20 cellular contexts compared by ENCODE assay signal in the genomic region with DNA sequence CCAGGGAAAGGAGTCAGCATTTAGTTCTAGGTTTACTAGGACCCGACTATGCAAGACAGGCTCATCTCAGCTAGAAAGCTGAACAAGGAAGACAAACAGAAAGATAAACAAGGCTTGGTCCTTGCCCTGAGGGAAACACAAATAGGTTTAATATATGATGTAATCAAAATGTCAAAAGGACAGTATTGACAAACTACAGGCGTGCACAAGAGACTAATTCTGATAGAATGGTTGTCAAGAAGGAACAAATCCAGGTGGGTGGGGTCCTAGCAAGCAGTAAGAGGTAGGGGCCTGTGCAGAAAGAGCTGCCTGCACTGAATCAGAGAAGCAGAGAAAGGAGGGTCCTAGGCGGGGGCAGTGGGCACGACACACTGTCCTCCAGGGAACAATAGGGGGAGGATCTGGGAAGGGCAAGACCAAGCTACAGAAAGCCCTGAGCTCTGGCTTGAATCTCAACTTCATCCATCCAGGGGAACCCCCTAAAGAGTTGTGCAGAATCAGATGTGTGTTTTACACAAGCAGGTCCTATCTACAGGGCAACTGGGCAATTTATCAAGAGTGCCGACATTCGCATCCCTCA. TPM values are rescaled to one million over a fixed set of nuclear protein-coding genes. Genes with fewer than 3 reads are reported as not detected.
DNase-seq lines count a peak whose midpoint lies in the region; ATAC-seq and TF ChIP-seq lines count a peak whose summit lies in the region.
"Had no signal": no experiment of that assay in that cellular context is flagged by ENCODE, and none has a peak within 500 bp of the region (broad histone marks: within the 10 kb centered on the region; RNA-seq: fewer than 3 reads in every experiment).

No MANE protein-coding gene starts in this region.

- DNase-seq in activated CD8-positive, alpha-beta T cell treated with anti-CD3 and anti-CD28 coated beads, Interleukin-2, amount 10 ng/mL, durations not matched to agents 7 days and 5 days = no peak
- no peak for DNase-seq in activated CD8-positive, alpha-beta T cell treated with anti-CD3 and anti-CD28 coated beads for 36 hours
- peak; percentile 49 for DNase-seq in NCI-H2029 treated with DMSO at 0.1 percent for 48 hours (lab: John Stamatoyannopoulos, UW)
- peak; percentile 61 for DNase-seq in fibroblast of villous mesenchyme (ENCODE audit: low read depth)
- no peak for DNase-seq in type B pancreatic cell (ENCODE audit: extremely low spot score, unreplicated experiment)
- DNase-seq in HFFc6 = no peak
- no peak for DNase-seq in chondrocyte (ENCODE audit: low spot score)
- DNase-seq: activated CD4-positive, alpha-beta T cell treated with anti-CD3 and anti-CD28 coated beads for 1 hour; activated effector memory CD4-positive, alpha-beta T cell treated with Interleukin-2 at 50 U/mL for 16 hours; DMS 273 treated with DMSO at 0.1 percent for 48 hours; foreskin melanocyte; hippocampal formation; NCI-H1048; NCI-H2107; NCI-H510A; nucleus accumbens; stimulated activated CD4-positive, alpha-beta T cell treated with anti-CD3 and anti-CD28 coated beads, Interleukin-12 subunit alpha, Interleukin-12 subunit beta, amount 100 ng/mL, for 4 hours had no signal

- intact Hi-C loops in activated CD8-positive, alpha-beta T cell treated with anti-CD3 and anti-CD28 coated beads for 36 hours (cut with micrococcal nuclease) = no loop called here

- POLR2A ChIA-PET in activated CD8-positive, alpha-beta T cell treated with anti-CD3 and anti-CD28 coated beads, Interleukin-2, amount 10 ng/mL, durations not matched to agents 7 days and 5 days (lab: Charles Lee) = no interaction called here
- POLR2A ChIA-PET in activated CD8-positive, alpha-beta T cell treated with anti-CD3 and anti-CD28 coated beads for 36 hours (lab: Charles Lee) = interaction anchor here (1.1 kb wide), 1 partner anchor 17 kb away, joined by 3 read pairs; no protein-coding TSS in a partner anchor

- no peak overlapping the region for H3K4me3 ChIP-seq in fibroblast of villous mesenchyme (ENCODE audit: low read depth, low read length)
- H3K4me3 ChIP-seq: BLaER1 treated with 17β-estradiol and CSF1 and Interleukin-3, amounts not matched to agents 10 nM and 100 nM; vagina had no signal

- CTCF ChIA-PET in activated CD8-positive, alpha-beta T cell treated with anti-CD3 and anti-CD28 coated beads, Interleukin-2, amount 10 ng/mL, durations not matched to agents 7 days and 5 days (lab: Charles Lee) = interaction anchor here (1.5 kb wide), 1 partner anchor 13 kb away, joined by 4 read pairs; no protein-coding TSS in a partner anchor
- CTCF ChIA-PET in activated CD8-positive, alpha-beta T cell treated with anti-CD3 and anti-CD28 coated beads for 36 hours (lab: Charles Lee) = no interaction called here

- H3K4me3 Mint-ChIP-seq in activated CD8-positive, alpha-beta T cell treated with anti-CD3 and anti-CD28 coated beads, Interleukin-2, amount 10 ng/mL, durations not matched to agents 7 days and 5 days = no peak overlapping the region
- H3K4me3 Mint-ChIP-seq in activated CD8-positive, alpha-beta T cell treated with anti-CD3 and anti-CD28 coated beads for 36 hours = no peak overlapping the region
- H3K4me3 Mint-ChIP-seq in type B pancreatic cell = peak overlapping the region; percentile 8
- H3K4me3 Mint-ChIP-seq in HFFc6 = no peak overlapping the region
- H3K4me3 Mint-ChIP-seq in chondrocyte (ENCODE audit: unreplicated experiment) = no peak overlapping the region

- no peak for TF ChIP-seq CTCF in activated CD8-positive, alpha-beta T cell treated with anti-CD3 and anti-CD28 coated beads for 36 hours (IDR thresholded peaks at IDR 0.05)
- no peak for TF ChIP-seq CTCF in fibroblast of villous mesenchyme (IDR thresholded peaks at IDR 0.05; ENCODE audit: insufficient read depth, low read depth, low read length)
- TF ChIP-seq CTCF in type B pancreatic cell (conservative IDR thresholded peaks at IDR 0.05) = no peak
- TF ChIP-seq CTCF in HFFc6 (IDR thresholded peaks at IDR 0.05) = no peak
- no peak for TF ChIP-seq CTCF in chondrocyte (IDR thresholded peaks at IDR 0.05)

- no peak for ATAC-seq in activated CD8-positive, alpha-beta T cell treated with anti-CD3 and anti-CD28 coated beads, Interleukin-2, amount 10 ng/mL, durations not matched to agents 7 days and 5 days
- no peak for ATAC-seq in activated CD8-positive, alpha-beta T cell treated with anti-CD3 and anti-CD28 coated beads for 36 hours
- no peak for ATAC-seq in HG02852 (IDR thresholded peaks at IDR 0.05; ENCODE audit: unreplicated experiment)

- peak overlapping the region; percentile 22 for H3K27ac Mint-ChIP-seq in activated CD8-positive, alpha-beta T cell treated with anti-CD3 and anti-CD28 coated beads, Interleukin-2, amount 10 ng/mL, durations not matched to agents 7 days and 5 days
- no peak overlapping the region for H3K27ac Mint-ChIP-seq in activated CD8-positive, alpha-beta T cell treated with anti-CD3 and anti-CD28 coated beads for 36 hours
- H3K27ac Mint-ChIP-seq in type B pancreatic cell = peak overlapping the region; percentile 60
- H3K27ac Mint-ChIP-seq in HFFc6 = no peak overlapping the region
- H3K27ac Mint-ChIP-seq in chondrocyte (ENCODE audit: unreplicated experiment) = no peak overlapping the region

- H3K9me3 Mint-ChIP-seq in activated CD8-positive, alpha-beta T cell treated with anti-CD3 and anti-CD28 coated beads, Interleukin-2, amount 10 ng/mL, durations not matched to agents 7 days and 5 days (ENCODE audit: insufficient read depth) = no peaks in the 10 kb centered on the region
- no peaks in the 10 kb centered on the region for H3K9me3 Mint-ChIP-seq in activated CD8-positive, alpha-beta T cell treated with anti-CD3 and anti-CD28 coated beads for 36 hours
- H3K9me3 Mint-ChIP-seq in type B pancreatic cell = peaks cover 13% of the 10 kb centered on the region
- H3K9me3 Mint-ChIP-seq in HFFc6 = no peaks in the 10 kb centered on the region
- no peaks in the 10 kb centered on the region for H3K9me3 Mint-ChIP-seq in chondrocyte (ENCODE audit: low read depth)

- H3K36me3 Mint-ChIP-seq in activated CD8-positive, alpha-beta T cell treated with anti-CD3 and anti-CD28 coated beads, Interleukin-2, amount 10 ng/mL, durations not matched to agents 7 days and 5 days (ENCODE audit: low read depth) = peaks cover 78% of the 10 kb centered on the region
- H3K36me3 Mint-ChIP-seq in activated CD8-positive, alpha-beta T cell treated with anti-CD3 and anti-CD28 coated beads for 36 hours (ENCODE audit: low read depth) = peaks cover 82% of the 10 kb centered on the region
- H3K36me3 Mint-ChIP-seq in type B pancreatic cell = peaks cover 26% of the 10 kb centered on the region
- peaks cover 52% of the 10 kb centered on the region for H3K36me3 Mint-ChIP-seq in HFFc6 (ENCODE audit: low read depth)
- peaks cover 25% of the 10 kb centered on the region for H3K36me3 Mint-ChIP-seq in chondrocyte (ENCODE audit: low read depth)

- no peaks in the 10 kb centered on the region for H3K27me3 Mint-ChIP-seq in activated CD8-positive, alpha-beta T cell treated with anti-CD3 and anti-CD28 coated beads, Interleukin-2, amount 10 ng/mL, durations not matched to agents 7 days and 5 days (ENCODE audit: low read depth)
- no peaks in the 10 kb centered on the region for H3K27me3 Mint-ChIP-seq in activated CD8-positive, alpha-beta T cell treated with anti-CD3 and anti-CD28 coated beads for 36 hours
- H3K27me3 Mint-ChIP-seq in type B pancreatic cell (peaks cover 38% of the 10 kb centered on the region), HFFc6 (ENCODE audit: insufficient read depth) (peaks cover 2% of the 10 kb centered on the region), chondrocyte (ENCODE audit: low read depth) (no peaks in the 10 kb centered on the region)

- H3K4me1 Mint-ChIP-seq in activated CD8-positive, alpha-beta T cell treated with anti-CD3 and anti-CD28 coated beads, Interleukin-2, amount 10 ng/mL, durations not matched to agents 7 days and 5 days (ENCODE audit: low read depth) = peaks cover 37% of the 10 kb centered on the region
- H3K4me1 Mint-ChIP-seq in activated CD8-positive, alpha-beta T cell treated with anti-CD3 and anti-CD28 coated beads for 36 hours (ENCODE audit: low read depth) = peaks cover 47% of the 10 kb centered on the region
- peaks cover 18% of the 10 kb centered on the region for H3K4me1 Mint-ChIP-seq in type B pancreatic cell (ENCODE audit: unreplicated experiment)
- peaks cover 30% of the 10 kb centered on the region for H3K4me1 Mint-ChIP-seq in HFFc6 (ENCODE audit: low read depth)
- H3K4me1 Mint-ChIP-seq in chondrocyte (ENCODE audit: low read depth) = peaks cover 32% of the 10 kb centered on the region

RNA-seq across cellular contexts. Expression of a gene that starts 23.3 kb away (rescaled TPM):
- 10 to 100 TPM; 59.9 to 63.4 TPM for total RNA-seq in activated CD8-positive, alpha-beta T cell treated with anti-CD3 and anti-CD28 coated beads, Interleukin-2, amount 10 ng/mL, durations not matched to agents 7 days and 5 days
- total RNA-seq in activated CD8-positive, alpha-beta T cell treated with anti-CD3 and anti-CD28 coated beads for 36 hours = 100 to 1,000 TPM; 113 to 125 TPM
- total RNA-seq in fibroblast of villous mesenchyme (73.0 and 74.7 TPM in 2 replicates), type B pancreatic cell (ENCODE audit: low replicate concordance) (9.8 and 18.3 TPM in 2 replicates), chondrocyte (53.3 to 54.9 TPM (median 53.4 TPM) in 3 replicates)
- 10 to 100 TPM; 53.4 to 62.4 (median 57.4) TPM for total RNA-seq in HFFc6 (2021; fragmentation: NEBNext Ultra II Directional; extraction: Animal tissue kit (Norgen Biotek cat#: 25700))

Comparison
In these comparisons a context has a peak if more than half of its experiments do, and no peak if none do; other contexts are left out.
1. H3K27ac Mint-ChIP-seq: peak in activated CD8-positive, alpha-beta T cell treated with anti-CD3 and anti-CD28 coated beads, Interleukin-2, amount 10 ng/mL, durations not matched to agents 7 days and 5 days (single experiment) and type B pancreatic cell (single experiment); none in activated CD8-positive, alpha-beta T cell treated with anti-CD3 and anti-CD28 coated beads for 36 hours (single experiment), HFFc6 (single experiment) and chondrocyte (single experiment).
2. DNase-seq: peak in NCI-H2029 treated with DMSO at 0.1 percent for 48 hours (single experiment) and fibroblast of villous mesenchyme (single experiment); none in activated CD8-positive, alpha-beta T cell treated with anti-CD3 and anti-CD28 coated beads, Interleukin-2, amount 10 ng/mL, durations not matched to agents 7 days and 5 days (single experiment), activated CD8-positive, alpha-beta T cell treated with anti-CD3 and anti-CD28 coated beads for 36 hours (single experiment), type B pancreatic cell (single experiment), HFFc6 (single experiment) and chondrocyte (single experiment).